In genomic region chr22:21013742-21014201, GRCh38 we compare ENCODE assay signal across 1 cellular context.
TF ChIP-seq lines count a peak whose summit lies in the region.

No MANE protein-coding gene starts in this region.

TF ChIP-seq in K562, 482 proteins besides CTCF, POLR2A, EP300 and RAD21 (continued from another document and continues in another):
- TF ChIP-seq THRAP3 (IDR thresholded peaks at IDR 0.05; ENCODE audit: borderline replicate concordance) = no peak
- TF ChIP-seq TSC22D4 (tag; IDR thresholded peaks at IDR 0.05) = no peak
- no peak for TF ChIP-seq MCM3 (IDR thresholded peaks at IDR 0.05)
- TF ChIP-seq CBX2 (IDR thresholded peaks at IDR 0.05; ENCODE audit: insufficient read depth, low read length, poor library complexity, severe bottlenecking) = no peak
- no peak for TF ChIP-seq SFPQ (IDR thresholded peaks at IDR 0.05; ENCODE audit: low read depth, low read length)
- peak; percentile 76; the same call in 1 of the 2 replicates for TF ChIP-seq TSHZ1 (CRISPR knock-in tag; IDR thresholded peaks at IDR 0.05)
- peak; percentile 70; the same call in 1 of the 2 replicates for TF ChIP-seq ATF4 (CRISPR knock-in tag; IDR thresholded peaks at IDR 0.05)
- no peak for TF ChIP-seq PRMT5 (CRISPR knock-in tag; IDR thresholded peaks at IDR 0.05)
- TF ChIP-seq SMARCE1 (IDR thresholded peaks at IDR 0.05) = no peak
- TF ChIP-seq RBBP5 (IDR thresholded peaks at IDR 0.05; ENCODE audit: borderline replicate concordance, insufficient read depth, low read length, poor library complexity, severe bottlenecking) = peak; percentile 66
- TF ChIP-seq HIVEP1 (CRISPR knock-in tag; IDR thresholded peaks at IDR 0.05) = peak; percentile 88
- no peak for TF ChIP-seq MAFG (tag; conservative IDR thresholded peaks at IDR 0.05)
- TF ChIP-seq, protein P1, sequence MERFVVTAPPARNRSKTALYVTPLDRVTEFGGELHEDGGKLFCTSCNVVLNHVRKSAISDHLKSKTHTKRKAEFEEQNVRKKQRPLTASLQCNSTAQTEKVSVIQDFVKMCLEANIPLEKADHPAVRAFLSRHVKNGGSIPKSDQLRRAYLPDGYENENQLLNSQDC (CRISPR knock-in tag; IDR thresholded peaks at IDR 0.05) = peak; percentile 88; the same call in 1 of the 2 replicates
- TF ChIP-seq POLR2H (tag; IDR thresholded peaks at IDR 0.05; ENCODE audit: low read depth) = no peak
- TF ChIP-seq, protein P2, sequence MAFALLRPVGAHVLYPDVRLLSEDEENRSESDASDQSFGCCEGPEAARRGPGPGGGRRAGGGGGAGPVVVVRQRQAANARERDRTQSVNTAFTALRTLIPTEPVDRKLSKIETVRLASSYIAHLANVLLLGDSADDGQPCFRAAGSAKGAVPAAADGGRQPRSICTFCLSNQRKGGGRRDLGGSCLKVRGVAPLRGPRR (CRISPR knock-in tag; IDR thresholded peaks at IDR 0.05) = 0 out of 2 replicates have a peak, but pooled peaks have one; percentile 53
- TF ChIP-seq MYNN (IDR thresholded peaks at IDR 0.05) = no peak
- TF ChIP-seq MYNN (CRISPR knock-in tag; IDR thresholded peaks at IDR 0.05) = no peak
- TF ChIP-seq E2F3 (CRISPR knock-in tag; IDR thresholded peaks at IDR 0.05) = peak; percentile 95
- no peak for TF ChIP-seq ELF1 (tag; IDR thresholded peaks at IDR 0.05)
- no peak for TF ChIP-seq BMI1 (IDR thresholded peaks at IDR 0.05; ENCODE audit: low read length)
- TF ChIP-seq NCOA1 (IDR thresholded peaks at IDR 0.05; ENCODE audit: low read depth) = no peak
- TF ChIP-seq, protein P3, sequence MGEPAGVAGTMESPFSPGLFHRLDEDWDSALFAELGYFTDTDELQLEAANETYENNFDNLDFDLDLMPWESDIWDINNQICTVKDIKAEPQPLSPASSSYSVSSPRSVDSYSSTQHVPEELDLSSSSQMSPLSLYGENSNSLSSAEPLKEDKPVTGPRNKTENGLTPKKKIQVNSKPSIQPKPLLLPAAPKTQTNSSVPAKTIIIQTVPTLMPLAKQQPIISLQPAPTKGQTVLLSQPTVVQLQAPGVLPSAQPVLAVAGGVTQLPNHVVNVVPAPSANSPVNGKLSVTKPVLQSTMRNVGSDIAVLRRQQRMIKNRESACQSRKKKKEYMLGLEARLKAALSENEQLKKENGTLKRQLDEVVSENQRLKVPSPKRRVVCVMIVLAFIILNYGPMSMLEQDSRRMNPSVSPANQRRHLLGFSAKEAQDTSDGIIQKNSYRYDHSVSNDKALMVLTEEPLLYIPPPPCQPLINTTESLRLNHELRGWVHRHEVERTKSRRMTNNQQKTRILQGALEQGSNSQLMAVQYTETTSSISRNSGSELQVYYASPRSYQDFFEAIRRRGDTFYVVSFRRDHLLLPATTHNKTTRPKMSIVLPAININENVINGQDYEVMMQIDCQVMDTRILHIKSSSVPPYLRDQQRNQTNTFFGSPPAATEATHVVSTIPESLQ (CRISPR knock-in tag; IDR thresholded peaks at IDR 0.05) = no peak
- peak; percentile 65; the same call in 1 of the 2 replicates for TF ChIP-seq KDM2B (CRISPR knock-in tag; IDR thresholded peaks at IDR 0.05)
- TF ChIP-seq POLR2G (IDR thresholded peaks at IDR 0.05; ENCODE audit: low read depth, low read length) = peak; percentile 88
- TF ChIP-seq ZNF41 (CRISPR knock-in tag; conservative IDR thresholded peaks at IDR 0.05) = peak; percentile 29; the same call in 1 of the 2 replicates
- TF ChIP-seq REST (CRISPR knock-in tag; IDR thresholded peaks at IDR 0.05; ENCODE audit: low read depth) = peak; percentile 87
- TF ChIP-seq, protein P4, sequence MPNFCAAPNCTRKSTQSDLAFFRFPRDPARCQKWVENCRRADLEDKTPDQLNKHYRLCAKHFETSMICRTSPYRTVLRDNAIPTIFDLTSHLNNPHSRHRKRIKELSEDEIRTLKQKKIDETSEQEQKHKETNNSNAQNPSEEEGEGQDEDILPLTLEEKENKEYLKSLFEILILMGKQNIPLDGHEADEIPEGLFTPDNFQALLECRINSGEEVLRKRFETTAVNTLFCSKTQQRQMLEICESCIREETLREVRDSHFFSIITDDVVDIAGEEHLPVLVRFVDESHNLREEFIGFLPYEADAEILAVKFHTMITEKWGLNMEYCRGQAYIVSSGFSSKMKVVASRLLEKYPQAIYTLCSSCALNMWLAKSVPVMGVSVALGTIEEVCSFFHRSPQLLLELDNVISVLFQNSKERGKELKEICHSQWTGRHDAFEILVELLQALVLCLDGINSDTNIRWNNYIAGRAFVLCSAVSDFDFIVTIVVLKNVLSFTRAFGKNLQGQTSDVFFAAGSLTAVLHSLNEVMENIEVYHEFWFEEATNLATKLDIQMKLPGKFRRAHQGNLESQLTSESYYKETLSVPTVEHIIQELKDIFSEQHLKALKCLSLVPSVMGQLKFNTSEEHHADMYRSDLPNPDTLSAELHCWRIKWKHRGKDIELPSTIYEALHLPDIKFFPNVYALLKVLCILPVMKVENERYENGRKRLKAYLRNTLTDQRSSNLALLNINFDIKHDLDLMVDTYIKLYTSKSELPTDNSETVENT (CRISPR knock-in tag; IDR thresholded peaks at IDR 0.05) = peak; percentile 97
- no peak for TF ChIP-seq ARHGAP35 (IDR thresholded peaks at IDR 0.05; ENCODE audit: partially characterized antibody)
- TF ChIP-seq DMBX1 (CRISPR knock-in tag; IDR thresholded peaks at IDR 0.05; ENCODE audit: borderline replicate concordance) = peak; percentile 69
- TF ChIP-seq MLX (CRISPR knock-in tag; conservative IDR thresholded peaks at IDR 0.05) = 0 out of 4 replicates have a peak, but pooled peaks of 1 of the 2 experiments have one; percentile 86
- peak in 1 of 2 experiments; percentile 13; a peak in 1 of 4 replicates for TF ChIP-seq MAZ (CRISPR knock-in tag; conservative IDR thresholded peaks at IDR 0.05 in 1 of 2, IDR thresholded peaks at IDR 0.05 in 1 of 2)
- peak; percentile 75; the same call in 1 of the 2 replicates for TF ChIP-seq ZNF764 (CRISPR knock-in tag; IDR thresholded peaks at IDR 0.05; ENCODE audit: low read depth)
- TF ChIP-seq ESRRB (CRISPR knock-in tag; IDR thresholded peaks at IDR 0.05; ENCODE audit: borderline replicate concordance) = no peak
- 0 out of 2 replicates have a peak, but pooled peaks have one; percentile 64 for TF ChIP-seq HMG20A (CRISPR knock-in tag; conservative IDR thresholded peaks at IDR 0.05)
- TF ChIP-seq NR2F6 (CRISPR knock-in tag; IDR thresholded peaks at IDR 0.05) = peak; percentile 92
- TF ChIP-seq WHSC1 (IDR thresholded peaks at IDR 0.05; ENCODE audit: low read length) = peak; percentile 46
- TF ChIP-seq MED1 (CRISPR knock-in tag; IDR thresholded peaks at IDR 0.05; ENCODE audit: borderline replicate concordance) = no peak
- TF ChIP-seq CREM (IDR thresholded peaks at IDR 0.05; ENCODE audit: low read depth) = no peak
- TF ChIP-seq CHD2 (IDR thresholded peaks at IDR 0.05; ENCODE audit: low read depth, low read length) = 0 out of 2 replicates have a peak, but pooled peaks have one; percentile 29
- TF ChIP-seq ZNF12 (CRISPR knock-in tag; IDR thresholded peaks at IDR 0.05) = no peak
- 0 out of 2 replicates have a peak, but pooled peaks have one; percentile 57 for TF ChIP-seq ZNF586 (CRISPR knock-in tag; conservative IDR thresholded peaks at IDR 0.05)
- no peak for TF ChIP-seq ZMIZ1 (IDR thresholded peaks at IDR 0.05; ENCODE audit: low read depth in 2 of 2, low read length in 2 of 2)
- peak; percentile 85 for TF ChIP-seq ELF2 (CRISPR knock-in tag; IDR thresholded peaks at IDR 0.05)
